ENCODE assay signal across 19 cellular contexts in genomic region chr16:79247386-79247785, GRCh38.
"Had no signal": no experiment of that assay in that cellular context is flagged by ENCODE, and none has a peak within 500 bp of the region (broad histone marks: within the 10 kb centered on the region; RNA-seq: fewer than 3 reads in every experiment).

No MANE protein-coding gene starts in this region.

- H3K9me3 Mint-ChIP-seq: activated B cell treated with CpG ODN at 0.5 μM for 24 hours; dendritic cell treated with granulocyte-macrophage colony-stimulating factor and Interleukin-4, amounts not matched to agents 40 ng/mL and 50 ng/mL, for 4 days; natural killer cell treated with Interleukin-12 subunit alpha and Interleukin-12 subunit beta and Interleukin-15 and Interleukin-18, amount 100 ng/mL, for 72 hours had no signal

- H3K27ac Mint-ChIP-seq: activated B cell treated with CpG ODN at 0.5 μM for 24 hours; activated CD4-positive, alpha-beta memory T cell treated with anti-CD3 and anti-CD28 coated beads for 36 hours; activated CD8-positive, alpha-beta memory T cell treated with anti-CD3 and anti-CD28 coated beads, Interleukin-2, amount 10 ng/mL, durations not matched to agents 7 days and 5 days; activated naive CD8-positive, alpha-beta T cell; dendritic cell treated with granulocyte-macrophage colony-stimulating factor and Interleukin-4, amounts not matched to agents 40 ng/mL and 50 ng/mL, for 4 days; mesothelial cell of epicardium; natural killer cell treated with Interleukin-12 subunit alpha and Interleukin-12 subunit beta and Interleukin-15 and Interleukin-18, amount 100 ng/mL, for 72 hours had no signal

- H3K27me3 ChIP-seq: tibial nerve had no signal

- H3K4me1 Mint-ChIP-seq: activated B cell treated with CpG ODN at 0.5 μM for 24 hours; activated CD8-positive, alpha-beta memory T cell treated with anti-CD3 and anti-CD28 coated beads, Interleukin-2, amount 10 ng/mL, durations not matched to agents 7 days and 5 days had no signal

- DNase-seq: activated B cell treated with CpG ODN at 0.5 μM for 24 hours; activated CD4-positive, alpha-beta memory T cell treated with anti-CD3 and anti-CD28 coated beads for 36 hours; activated CD4-positive, alpha-beta T cell treated with anti-CD3 and anti-CD28 coated beads for 4 hours; activated CD8-positive, alpha-beta memory T cell treated with anti-CD3 and anti-CD28 coated beads, Interleukin-2, amount 10 ng/mL, durations not matched to agents 7 days and 5 days; effector CD8-positive, alpha-beta T cell; hippocampal formation; nucleus accumbens; posterior cingulate gyrus; stimulated activated CD4-positive, alpha-beta T cell treated with anti-CD3 and anti-CD28 coated beads, Interleukin-2, amount 100 ng/mL, for 24 hours; stimulated activated naive CD4-positive, alpha-beta T cell treated with Interleukin-2 at 50 U/mL for 16 hours had no signal

- H3K27me3 Mint-ChIP-seq: activated CD4-positive, alpha-beta memory T cell treated with anti-CD3 and anti-CD28 coated beads for 36 hours had no signal

- FAIRE-seq: bronchial epithelial cell, endothelial cell of umbilical vein, keratinocyte, urothelium cell line had no signal

- ATAC-seq: activated CD8-positive, alpha-beta memory T cell treated with anti-CD3 and anti-CD28 coated beads, Interleukin-2, amount 10 ng/mL, durations not matched to agents 7 days and 5 days; natural killer cell treated with Interleukin-12 subunit alpha and Interleukin-12 subunit beta and Interleukin-15 and Interleukin-18, amount 100 ng/mL, for 72 hours had no signal

- H3K4me3 Mint-ChIP-seq: activated B cell treated with CpG ODN at 0.5 μM for 24 hours; activated CD4-positive, alpha-beta memory T cell treated with anti-CD3 and anti-CD28 coated beads for 36 hours; activated CD8-positive, alpha-beta memory T cell treated with anti-CD3 and anti-CD28 coated beads, Interleukin-2, amount 10 ng/mL, durations not matched to agents 7 days and 5 days; activated naive CD8-positive, alpha-beta T cell; dendritic cell treated with granulocyte-macrophage colony-stimulating factor and Interleukin-4, amounts not matched to agents 40 ng/mL and 50 ng/mL, for 4 days; mesothelial cell of epicardium; natural killer cell treated with Interleukin-12 subunit alpha and Interleukin-12 subunit beta and Interleukin-15 and Interleukin-18, amount 100 ng/mL, for 72 hours had no signal

- H3K9me3 ChIP-seq: tibial nerve had no signal

- H3K36me3 Mint-ChIP-seq: activated CD4-positive, alpha-beta memory T cell treated with anti-CD3 and anti-CD28 coated beads for 36 hours; activated CD8-positive, alpha-beta memory T cell treated with anti-CD3 and anti-CD28 coated beads, Interleukin-2, amount 10 ng/mL, durations not matched to agents 7 days and 5 days; activated naive CD8-positive, alpha-beta T cell; mesothelial cell of epicardium had no signal

- H3K27ac ChIP-seq: tibial nerve had no signal

- H3K4me3 ChIP-seq: tibial nerve had no signal

- H3K36me3 ChIP-seq: tibial nerve had no signal
